In genomic region chr12:1063852-1064251, GRCh38 we compare ENCODE assay signal across 2 cellular contexts.
TF ChIP-seq lines count a peak whose summit lies in the region.

No MANE protein-coding gene starts in this region.

TF ChIP-seq in HepG2, 621 proteins besides CTCF, POLR2A, EP300 and RAD21 (continued from another document):
- no peak for TF ChIP-seq IRF9 (CRISPR knock-in tag; IDR thresholded peaks at IDR 0.05; ENCODE audit: borderline replicate concordance)
- TF ChIP-seq POLR2G (IDR thresholded peaks at IDR 0.05; ENCODE audit: low read depth, low read length) = no peak
- TF ChIP-seq NR2C2 (CRISPR knock-in tag; IDR thresholded peaks at IDR 0.05; ENCODE audit: borderline replicate concordance) = no peak
- no peak for TF ChIP-seq ZNF781 (CRISPR knock-in tag; IDR thresholded peaks at IDR 0.05; ENCODE audit: borderline replicate concordance, not compliant biosample characterization)
- no peak for TF ChIP-seq ZNF501 (CRISPR knock-in tag; IDR thresholded peaks at IDR 0.05)
- TF ChIP-seq TCF12 (IDR thresholded peaks at IDR 0.05) = no peak
- TF ChIP-seq TCF12 (CRISPR knock-in tag; IDR thresholded peaks at IDR 0.05) = no peak

TF ChIP-seq in HEK293, 187 proteins besides CTCF, POLR2A, EP300 and RAD21:
- TF ChIP-seq, protein P1, sequence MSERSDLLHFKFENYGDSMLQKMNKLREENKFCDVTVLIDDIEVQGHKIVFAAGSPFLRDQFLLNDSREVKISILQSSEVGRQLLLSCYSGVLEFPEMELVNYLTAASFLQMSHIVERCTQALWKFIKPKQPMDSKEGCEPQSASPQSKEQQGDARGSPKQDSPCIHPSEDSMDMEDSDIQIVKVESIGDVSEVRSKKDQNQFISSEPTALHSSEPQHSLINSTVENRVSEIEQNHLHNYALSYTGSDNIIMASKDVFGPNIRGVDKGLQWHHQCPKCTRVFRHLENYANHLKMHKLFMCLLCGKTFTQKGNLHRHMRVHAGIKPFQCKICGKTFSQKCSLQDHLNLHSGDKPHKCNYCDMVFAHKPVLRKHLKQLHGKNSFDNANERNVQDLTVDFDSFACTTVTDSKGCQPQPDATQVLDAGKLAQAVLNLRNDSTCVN (tag by site-specific recombination; optimal IDR thresholded peaks at IDR 0.05) = no peak
- TF ChIP-seq ZNF529 (tag by site-specific recombination; IDR thresholded peaks at IDR 0.05; ENCODE audit: insufficient replicate concordance) (peak; percentile 29), ZNF202 (tag by site-specific recombination; IDR thresholded peaks at IDR 0.05; ENCODE audit: borderline replicate concordance) (no peak), SETDB1 (IDR thresholded peaks at IDR 0.05; ENCODE audit: insufficient read length, low read length) (peak; percentile 97), ZSCAN18 (tag by site-specific recombination; IDR thresholded peaks at IDR 0.05) (no peak), MEIS1 (CRISPR knock-in tag; IDR thresholded peaks at IDR 0.05; ENCODE audit: borderline replicate concordance) (no peak), KLF9 (tag by site-specific recombination; IDR thresholded peaks at IDR 0.05; ENCODE audit: low read depth) (peak; percentile 28; the same call in 1 of the 2 replicates), ZNF10 (tag by site-specific recombination; IDR thresholded peaks at IDR 0.05) (no peak), SP7 (tag by site-specific recombination; IDR thresholded peaks at IDR 0.05) (no peak), ZNF626 (tag by site-specific recombination; IDR thresholded peaks at IDR 0.05) (peak; percentile 88), OVOL3 (tag by site-specific recombination; IDR thresholded peaks at IDR 0.05) (no peak)
TF ChIP-seq in HEK293: peak in this region for 4.
